Comparison of ENCODE assay signal across 25 cellular contexts in the genomic region with DNA sequence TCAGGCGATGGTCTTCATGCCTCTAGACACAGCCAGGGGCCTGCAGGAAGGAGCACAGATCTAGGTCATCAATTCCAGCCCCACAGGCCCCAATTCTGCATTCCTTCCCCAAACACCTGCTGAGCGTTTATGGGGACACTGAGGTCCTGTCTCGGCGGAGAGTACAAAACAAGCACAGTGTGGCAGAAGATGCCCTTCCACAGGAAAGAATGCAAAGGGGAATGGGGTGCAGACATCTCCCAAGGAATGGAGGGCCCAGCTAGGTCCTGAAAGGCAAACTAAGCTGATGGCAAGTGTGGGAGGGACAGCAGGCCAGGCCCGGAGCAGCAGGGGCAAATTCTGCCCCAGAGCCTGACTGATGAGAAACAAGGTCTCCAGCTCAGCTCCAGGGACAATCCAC. TPM values are rescaled to one million over a fixed set of nuclear protein-coding genes. Genes with fewer than 3 reads are reported as not detected.
"Had no signal": no experiment of that assay in that cellular context is flagged by ENCODE, and none has a peak within 500 bp of the region (broad histone marks: within the 10 kb centered on the region; RNA-seq: fewer than 3 reads in every experiment).

No MANE protein-coding gene starts in this region.

- H3K4me1 Mint-ChIP-seq: activated B cell treated with CpG ODN at 0.5 μM for 24 hours; activated CD4-positive, alpha-beta T cell treated with anti-CD3 and anti-CD28 coated beads, Interleukin-2, amount 10 ng/mL, durations not matched to agents 24 days and 14 days; activated naive CD4-positive, alpha-beta T cell treated with anti-CD3 and anti-CD28 coated beads, Interleukin-2, amount 10 ng/mL, durations not matched to agents 7 days and 5 days; activated naive CD8-positive, alpha-beta T cell treated with anti-CD3 and anti-CD28 coated beads for 36 hours; activated T-helper 17 cell treated with anti-CD3 and anti-CD28 coated beads, Interleukin-2, amount 50 U/mL, for 72 hours had no signal

- DNase-seq: activated B cell treated with CpG ODN at 0.5 μM for 24 hours; activated CD4-positive, alpha-beta T cell treated with anti-CD3 and anti-CD28 coated beads for 1 hour; activated CD4-positive, alpha-beta T cell treated with anti-CD3 and anti-CD28 coated beads, Interleukin-2, amount 10 ng/mL, durations not matched to agents 24 days and 14 days; activated CD4-positive, alpha-beta T cell treated with anti-CD3 and anti-CD28 coated beads, Interleukin-2, amount 50 U/mL, for 48 hours; activated CD8-positive, alpha-beta memory T cell treated with anti-CD3 and anti-CD28 coated beads for 24 hours; activated gamma-delta T cell treated with Interleukin-2 at 50 U/mL for 16 hours; activated naive CD4-positive, alpha-beta T cell treated with anti-CD3 and anti-CD28 coated beads, Interleukin-2, amount 10 ng/mL, durations not matched to agents 7 days and 5 days; activated naive CD8-positive, alpha-beta T cell treated with anti-CD3 and anti-CD28 coated beads for 36 hours; activated T-cell treated with anti-CD3 and anti-CD28 coated beads, Interleukin-2, amount 50 U/mL, for 4 hours; brain microvascular endothelial cell; MM.1S; NCI-H1105; NCI-H1436; NCI-H2029 treated with DMSO at 0.1 percent for 48 hours; NCI-H345; NCI-H510A; NCI-H526 treated with DMSO at 0.1 percent for 48 hours; NK-92 treated with Interleukin-12 subunit alpha and Interleukin-12 subunit beta, amount 100 ng/mL, for 24 hours; SHP77 treated with DMSO at 0.1 percent for 48 hours; T-helper 17 cell; T-helper 9 cell had no signal

- H3K36me3 Mint-ChIP-seq: activated naive CD4-positive, alpha-beta T cell treated with anti-CD3 and anti-CD28 coated beads, Interleukin-2, amount 10 ng/mL, durations not matched to agents 7 days and 5 days; activated naive CD8-positive, alpha-beta T cell treated with anti-CD3 and anti-CD28 coated beads for 36 hours had no signal

- ATAC-seq: activated T-cell treated with anti-CD3 and anti-CD28 coated beads, Interleukin-2, amount 50 U/mL, for 4 hours; activated T-helper 17 cell treated with anti-CD3 and anti-CD28 coated beads, Interleukin-2, amount 50 U/mL, for 72 hours; T-helper 17 cell had no signal

- H3K27ac ChIP-seq: brain microvascular endothelial cell, cardiac muscle cell had no signal

- H3K9me3 Mint-ChIP-seq: activated B cell treated with CpG ODN at 0.5 μM for 24 hours; activated CD4-positive, alpha-beta T cell treated with anti-CD3 and anti-CD28 coated beads, Interleukin-2, amount 10 ng/mL, durations not matched to agents 24 days and 14 days; activated naive CD4-positive, alpha-beta T cell treated with anti-CD3 and anti-CD28 coated beads, Interleukin-2, amount 10 ng/mL, durations not matched to agents 7 days and 5 days; activated naive CD8-positive, alpha-beta T cell treated with anti-CD3 and anti-CD28 coated beads for 36 hours; activated T-cell treated with anti-CD3 and anti-CD28 coated beads, Interleukin-2, amount 50 U/mL, for 4 hours; activated T-helper 17 cell treated with anti-CD3 and anti-CD28 coated beads, Interleukin-2, amount 50 U/mL, for 72 hours had no signal

- H3K4me3 ChIP-seq: cardiac muscle cell had no signal

- H3K27ac Mint-ChIP-seq: activated B cell treated with CpG ODN at 0.5 μM for 24 hours; activated CD4-positive, alpha-beta T cell treated with anti-CD3 and anti-CD28 coated beads, Interleukin-2, amount 10 ng/mL, durations not matched to agents 24 days and 14 days; activated naive CD4-positive, alpha-beta T cell treated with anti-CD3 and anti-CD28 coated beads, Interleukin-2, amount 10 ng/mL, durations not matched to agents 7 days and 5 days; activated naive CD8-positive, alpha-beta T cell treated with anti-CD3 and anti-CD28 coated beads for 36 hours; activated T-helper 17 cell treated with anti-CD3 and anti-CD28 coated beads, Interleukin-2, amount 50 U/mL, for 72 hours; T-helper 17 cell had no signal

- H3K4me3 Mint-ChIP-seq: activated B cell treated with CpG ODN at 0.5 μM for 24 hours; activated CD4-positive, alpha-beta T cell treated with anti-CD3 and anti-CD28 coated beads, Interleukin-2, amount 10 ng/mL, durations not matched to agents 24 days and 14 days; activated naive CD4-positive, alpha-beta T cell treated with anti-CD3 and anti-CD28 coated beads, Interleukin-2, amount 10 ng/mL, durations not matched to agents 7 days and 5 days; activated naive CD8-positive, alpha-beta T cell treated with anti-CD3 and anti-CD28 coated beads for 36 hours; activated T-cell treated with anti-CD3 and anti-CD28 coated beads, Interleukin-2, amount 50 U/mL, for 4 hours; activated T-helper 17 cell treated with anti-CD3 and anti-CD28 coated beads, Interleukin-2, amount 50 U/mL, for 72 hours; T-helper 17 cell had no signal

- H3K36me3 ChIP-seq: brain microvascular endothelial cell, cardiac muscle cell had no signal

- H3K27me3 ChIP-seq: brain microvascular endothelial cell had no signal

RNA-seq across cellular contexts. Expression of a gene that starts 3.5 kb away (rescaled TPM):
- total RNA-seq: activated B cell treated with CpG ODN at 0.5 μM for 24 hours; activated CD4-positive, alpha-beta T cell treated with anti-CD3 and anti-CD28 coated beads, Interleukin-2, amount 10 ng/mL, durations not matched to agents 24 days and 14 days; activated naive CD8-positive, alpha-beta T cell treated with anti-CD3 and anti-CD28 coated beads for 36 hours; activated T-cell treated with anti-CD3 and anti-CD28 coated beads, Interleukin-2, amount 50 U/mL, for 4 hours; activated T-helper 17 cell treated with anti-CD3 and anti-CD28 coated beads, Interleukin-2, amount 50 U/mL, for 72 hours; cardiac muscle cell; SK-MEL-5 had no signal

RNA-seq across cellular contexts. Expression of a gene that starts 19.0 kb away (rescaled TPM):
- total RNA-seq: activated B cell treated with CpG ODN at 0.5 μM for 24 hours; activated CD4-positive, alpha-beta T cell treated with anti-CD3 and anti-CD28 coated beads, Interleukin-2, amount 10 ng/mL, durations not matched to agents 24 days and 14 days; activated naive CD8-positive, alpha-beta T cell treated with anti-CD3 and anti-CD28 coated beads for 36 hours; activated T-cell treated with anti-CD3 and anti-CD28 coated beads, Interleukin-2, amount 50 U/mL, for 4 hours; activated T-helper 17 cell treated with anti-CD3 and anti-CD28 coated beads, Interleukin-2, amount 50 U/mL, for 72 hours; cardiac muscle cell; PC-3; SK-MEL-5 had no signal

RNA-seq across cellular contexts. Expression of a gene that starts 21.9 kb away (rescaled TPM):
- total RNA-seq: activated B cell treated with CpG ODN at 0.5 μM for 24 hours; activated CD4-positive, alpha-beta T cell treated with anti-CD3 and anti-CD28 coated beads, Interleukin-2, amount 10 ng/mL, durations not matched to agents 24 days and 14 days; activated naive CD8-positive, alpha-beta T cell treated with anti-CD3 and anti-CD28 coated beads for 36 hours; activated T-cell treated with anti-CD3 and anti-CD28 coated beads, Interleukin-2, amount 50 U/mL, for 4 hours; activated T-helper 17 cell treated with anti-CD3 and anti-CD28 coated beads, Interleukin-2, amount 50 U/mL, for 72 hours; cardiac muscle cell; PC-3; SK-MEL-5; T-helper 17 cell had no signal

RNA-seq across cellular contexts. Expression of a gene that starts 36.7 kb away (rescaled TPM):
- total RNA-seq: activated CD4-positive, alpha-beta T cell treated with anti-CD3 and anti-CD28 coated beads, Interleukin-2, amount 10 ng/mL, durations not matched to agents 24 days and 14 days; activated naive CD8-positive, alpha-beta T cell treated with anti-CD3 and anti-CD28 coated beads for 36 hours; SK-MEL-5 had no signal

RNA-seq across cellular contexts. Expression of a gene that starts 45.8 kb away (rescaled TPM):
- total RNA-seq: activated B cell treated with CpG ODN at 0.5 μM for 24 hours; activated CD4-positive, alpha-beta T cell treated with anti-CD3 and anti-CD28 coated beads, Interleukin-2, amount 10 ng/mL, durations not matched to agents 24 days and 14 days; activated naive CD8-positive, alpha-beta T cell treated with anti-CD3 and anti-CD28 coated beads for 36 hours; activated T-cell treated with anti-CD3 and anti-CD28 coated beads, Interleukin-2, amount 50 U/mL, for 4 hours; cardiac muscle cell; PC-3; SK-MEL-5; T-helper 17 cell had no signal
